ENCODE assay signal across 1 cellular context in the genomic region with DNA sequence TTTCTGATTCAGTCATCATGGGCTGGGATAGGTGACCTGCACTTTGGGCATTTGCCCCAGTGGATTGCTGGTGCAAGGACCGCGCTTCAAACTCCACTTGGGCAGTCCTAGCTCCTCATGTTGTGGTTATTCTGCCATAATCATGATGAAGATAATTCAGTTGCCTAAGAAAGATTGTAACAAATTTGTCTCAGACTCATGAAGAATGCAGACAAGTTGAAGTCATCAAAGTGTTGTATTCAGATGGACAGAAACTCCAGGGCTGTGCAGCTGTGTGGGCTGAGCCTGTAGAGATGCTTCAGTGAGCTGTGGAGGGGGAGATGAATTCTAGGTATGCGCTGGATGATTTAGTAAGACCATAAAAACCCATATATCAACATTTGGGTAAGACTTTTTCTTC.
TF ChIP-seq lines count a peak whose summit lies in the region.

No MANE protein-coding gene starts in this region.

TF ChIP-seq in IMR-90, 13 proteins besides CTCF, POLR2A, EP300 and RAD21 (continued from another document):
- TF ChIP-seq RFX5 (IDR thresholded peaks at IDR 0.05; ENCODE audit: low read depth, low read length) (no peak), USF2 (IDR thresholded peaks at IDR 0.05; ENCODE audit: low read depth, low read length) (no peak), SMC3 (IDR thresholded peaks at IDR 0.05; ENCODE audit: low read depth, low read length) (no peak), CEBPB (IDR thresholded peaks at IDR 0.05; ENCODE audit: low read depth, low read length) (no peak; the same call in 1 of the 2 replicates), BHLHE40 (IDR thresholded peaks at IDR 0.05; ENCODE audit: low read depth, low read length) (no peak), MAZ (IDR thresholded peaks at IDR 0.05; ENCODE audit: borderline replicate concordance, low read depth, low read length) (no peak), FOS (IDR thresholded peaks at IDR 0.05; ENCODE audit: low read depth, low read length) (no peak), MAFK (IDR thresholded peaks at IDR 0.05; ENCODE audit: low read depth, low read length) (no peak), MXI1 (IDR thresholded peaks at IDR 0.05; ENCODE audit: borderline replicate concordance, low read depth, low read length) (no peak)
- TF ChIP-seq, protein P1, sequence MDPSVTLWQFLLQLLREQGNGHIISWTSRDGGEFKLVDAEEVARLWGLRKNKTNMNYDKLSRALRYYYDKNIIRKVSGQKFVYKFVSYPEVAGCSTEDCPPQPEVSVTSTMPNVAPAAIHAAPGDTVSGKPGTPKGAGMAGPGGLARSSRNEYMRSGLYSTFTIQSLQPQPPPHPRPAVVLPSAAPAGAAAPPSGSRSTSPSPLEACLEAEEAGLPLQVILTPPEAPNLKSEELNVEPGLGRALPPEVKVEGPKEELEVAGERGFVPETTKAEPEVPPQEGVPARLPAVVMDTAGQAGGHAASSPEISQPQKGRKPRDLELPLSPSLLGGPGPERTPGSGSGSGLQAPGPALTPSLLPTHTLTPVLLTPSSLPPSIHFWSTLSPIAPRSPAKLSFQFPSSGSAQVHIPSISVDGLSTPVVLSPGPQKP (IDR thresholded peaks at IDR 0.05; ENCODE audit: borderline replicate concordance, low read depth, low read length), result no peak
TF ChIP-seq in IMR-90: peak in this region for 0.
